In the genomic region with DNA sequence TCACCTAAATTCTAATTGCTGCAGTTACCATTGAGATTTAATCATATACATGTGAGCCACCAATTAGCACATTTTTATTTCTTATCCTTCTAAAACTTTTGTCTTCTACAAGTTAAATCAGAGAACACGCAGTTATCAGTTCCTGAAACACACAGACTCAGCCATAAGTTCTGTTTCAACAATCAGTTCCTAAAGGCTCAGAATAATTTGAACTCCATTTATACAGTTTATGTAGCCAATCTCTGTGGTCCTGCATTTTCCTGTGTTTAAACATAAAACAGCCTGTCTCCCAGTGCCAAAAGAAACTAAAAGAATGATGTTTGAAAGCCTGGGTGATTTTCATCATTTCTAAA, we compare ENCODE assay signal across 23 cellular contexts. TPM values are rescaled to one million over a fixed set of nuclear protein-coding genes. Genes with fewer than 3 reads are reported as not detected.
A peak's percentile ranks its signal among the peaks of the same experiment; 100 is the strongest.
DNase-seq lines count a peak whose midpoint lies in the region; ATAC-seq, FAIRE-seq and TF ChIP-seq lines count a peak whose summit lies in the region.
"Had no signal": no experiment of that assay in that cellular context is flagged by ENCODE, and none has a peak within 500 bp of the region (broad histone marks: within the 10 kb centered on the region; RNA-seq: fewer than 3 reads in every experiment).

No MANE protein-coding gene starts in this region.

- H3K27ac ChIP-seq in ACC112 (ENCODE audit: low read depth, low read length) (peak overlapping the region; percentile 88), VCaP (peak overlapping the region; percentile 89), endothelial cell of umbilical vein (ENCODE audit: insufficient read depth, low read depth, low read length) (no peak overlapping the region)
- H3K27ac ChIP-seq: cardiac muscle cell, upper lobe of right lung had no signal

- H3K4me3 ChIP-seq in ACC112 (ENCODE audit: low read depth, low read length), result peak overlapping the region; percentile 20; the same call in 1 of the 2 replicates
- no peak overlapping the region for H3K4me3 ChIP-seq in endothelial cell of umbilical vein (replicated peaks in 1 of 3; ENCODE audit: insufficient read depth in 1 of 3, low read depth in 1 of 3, low read length in 3 of 3)
- no peak overlapping the region for H3K4me3 ChIP-seq in MG63
- H3K4me3 ChIP-seq: cardiac muscle cell, skin epidermis, upper lobe of right lung had no signal

- peak overlapping the region; percentile 72 for H3K4me2 ChIP-seq in endothelial cell of umbilical vein (ENCODE audit: insufficient read depth, low read length)

- no peaks in the 10 kb centered on the region for H3K36me3 ChIP-seq in ACC112 (ENCODE audit: insufficient read depth, low read length)
- no peaks in the 10 kb centered on the region for H3K36me3 ChIP-seq in endothelial cell of umbilical vein (ENCODE audit: control insufficient read depth in 2 of 2, extremely low read depth in 1 of 2, insufficient read depth in 2 of 2, low read length in 2 of 2)
- H3K36me3 ChIP-seq in MG63, result no peaks in the 10 kb centered on the region
- H3K36me3 ChIP-seq: cardiac muscle cell, upper lobe of right lung had no signal

- H3K4me3 Mint-ChIP-seq in osteocyte (ENCODE audit: unreplicated experiment), result peak overlapping the region; percentile 53
- H3K4me3 Mint-ChIP-seq: activated naive CD4-positive, alpha-beta T cell treated with anti-CD3 and anti-CD28 coated beads for 36 hours; mesothelial cell of epicardium had no signal

- intact Hi-C loops in endothelial cell of umbilical vein (cut with micrococcal nuclease), result loop anchor here (10.0 kb wide), 1 partner anchor 707 kb away; no protein-coding TSS in a partner anchor
- intact Hi-C loops in posterior cingulate gyrus (cut with DNase I), result no loop called here

- no peak overlapping the region for H3K9ac ChIP-seq in endothelial cell of umbilical vein (replicated peaks; ENCODE audit: extremely low read depth, insufficient read depth, low read length)

- dilution Hi-C loops in endothelial cell of umbilical vein (cut with MboI; ENCODE audit: extremely low pct_ligation_motif_present, low sequenced_read_pairs), result no loop called here

- POLR2A ChIA-PET in endothelial cell of umbilical vein (lab: Charles Lee), result no interaction called here

- H2AFZ ChIP-seq in ACC112 (ENCODE audit: low read length, unreplicated experiment) (no peak overlapping the region), endothelial cell of umbilical vein (ENCODE audit: low read depth, low read length) (no peak overlapping the region)

- 0 out of 2 replicates have a peak, but pooled peaks have one; percentile 15 for TF ChIP-seq CTCF in VCaP (conservative IDR thresholded peaks at IDR 0.05)
- no peak for TF ChIP-seq CTCF in endothelial cell of umbilical vein (IDR thresholded peaks at IDR 0.05; ENCODE audit: extremely low read depth in 1 of 2, insufficient read depth in 1 of 2, low read depth in 1 of 2, low read length in 2 of 2)
- no peak for TF ChIP-seq CTCF in osteocyte (IDR thresholded peaks at IDR 0.05)

- peak overlapping the region; percentile 80 for H3K27ac Mint-ChIP-seq in osteocyte (ENCODE audit: unreplicated experiment)
- H3K27ac Mint-ChIP-seq: activated naive CD4-positive, alpha-beta T cell treated with anti-CD3 and anti-CD28 coated beads for 36 hours; IgD-negative memory B cell; mesothelial cell of epicardium had no signal

- peak; percentile 15 for FAIRE-seq in endothelial cell of umbilical vein (lab: Jason Lieb, UNC)
- FAIRE-seq: keratinocyte had no signal

- peaks cover 2% of the 10 kb centered on the region for H3K27me3 Mint-ChIP-seq in osteocyte (ENCODE audit: unreplicated experiment)
- H3K27me3 Mint-ChIP-seq: CD8-positive, alpha-beta memory T cell had no signal

- no peak for TF ChIP-seq POLR2A in endothelial cell of umbilical vein (IDR thresholded peaks at IDR 0.05; ENCODE audit: low read depth, low read length)

- no peaks in the 10 kb centered on the region for H3K36me3 Mint-ChIP-seq in osteocyte (ENCODE audit: unreplicated experiment)
- H3K36me3 Mint-ChIP-seq: IgD-negative memory B cell, mesothelial cell of epicardium had no signal

- H3K9me3 Mint-ChIP-seq in osteocyte (ENCODE audit: unreplicated experiment), result no peaks in the 10 kb centered on the region
- H3K9me3 Mint-ChIP-seq: activated naive CD4-positive, alpha-beta T cell treated with anti-CD3 and anti-CD28 coated beads for 36 hours; CD8-positive, alpha-beta memory T cell; IgD-negative memory B cell; mesothelial cell of epicardium had no signal

- peaks cover 30% of the 10 kb centered on the region for H3K79me2 ChIP-seq in ACC112 (ENCODE audit: control insufficient read depth, insufficient read depth, low read length, unreplicated experiment)
- peaks cover 15% of the 10 kb centered on the region for H3K79me2 ChIP-seq in endothelial cell of umbilical vein (ENCODE audit: control insufficient read depth, insufficient read depth, low read length)

- H3K9me1 ChIP-seq in endothelial cell of umbilical vein (replicated peaks; ENCODE audit: control insufficient read depth, extremely low read depth, insufficient read depth, low read length), result no peaks in the 10 kb centered on the region

- DNase-seq in endothelial cell of umbilical vein (ENCODE audit: low read depth, low spot score), result peak; percentile 16
- no peak for DNase-seq in osteocyte (ENCODE audit: extremely low spot score, unreplicated experiment)
- no peak for DNase-seq in MG63
- DNase-seq in posterior cingulate gyrus, result no peak
- DNase-seq in AG08396 (ENCODE audit: low spot score), result no peak
- DNase-seq: activated CD4-positive, alpha-beta T cell treated with anti-CD3 and anti-CD28 coated beads for 48 hours; activated CD8-positive, alpha-beta memory T cell treated with anti-CD3 and anti-CD28 coated beads, Interleukin-2, amount 50 U/mL, for 4 hours; activated naive CD4-positive, alpha-beta T cell treated with anti-CD3 and anti-CD28 coated beads for 36 hours; CD8-positive, alpha-beta memory T cell; NCI-H2029; NCI-H524 treated with DMSO at 0.1 percent for 48 hours; stimulated activated CD4-positive, alpha-beta T cell treated with anti-CD3 and anti-CD28 coated beads, Interleukin-4, amount 100 ng/mL, for 4 hours; upper lobe of right lung had no signal

- no peaks in the 10 kb centered on the region for H3K9me3 ChIP-seq in endothelial cell of umbilical vein (replicated peaks; ENCODE audit: control insufficient read depth, insufficient read depth, low read length)
- no peaks in the 10 kb centered on the region for H3K9me3 ChIP-seq in MG63
- H3K9me3 ChIP-seq: upper lobe of right lung had no signal

- H3K27me3 ChIP-seq in ACC112 (ENCODE audit: insufficient read depth, low read length) (no peaks in the 10 kb centered on the region), endothelial cell of umbilical vein (ENCODE audit: control insufficient read depth in 2 of 2, insufficient read depth in 2 of 2, low read length in 2 of 2) (no peaks in the 10 kb centered on the region), MG63 (no peaks in the 10 kb centered on the region)
- H3K27me3 ChIP-seq: upper lobe of right lung had no signal

- peaks cover 57% of the 10 kb centered on the region for H3K4me1 Mint-ChIP-seq in osteocyte (ENCODE audit: unreplicated experiment)

- no peaks in the 10 kb centered on the region for H4K20me1 ChIP-seq in endothelial cell of umbilical vein (replicated peaks; ENCODE audit: control insufficient read depth, extremely low read depth, insufficient read depth, low read length)

- CTCF ChIA-PET in endothelial cell of umbilical vein (lab: Charles Lee), result no interaction called here

- no TSS peak for BruUV-seq in endothelial cell of umbilical vein (replicated peaks; lab: Mats Ljungman, UMichigan)

- ATAC-seq in GM21390 (IDR thresholded peaks at IDR 0.05; ENCODE audit: unreplicated experiment), result no peak
- ATAC-seq: upper lobe of right lung had no signal

- H3K4me1 ChIP-seq in ACC112 (ENCODE audit: control insufficient read depth, insufficient read depth, low read length, unreplicated experiment), result peaks cover 45% of the 10 kb centered on the region
- H3K4me1 ChIP-seq in endothelial cell of umbilical vein (ENCODE audit: control insufficient read depth, extremely low read depth, insufficient read depth, low read length), result peaks cover 23% of the 10 kb centered on the region

RNA-seq across cellular contexts. Expression of gene PLAAT3, which starts 2.9 kb away (rescaled TPM):
- total RNA-seq in endothelial cell of umbilical vein (22.8 and 24.2 TPM in 2 replicates), osteocyte (19.0 and 20.0 TPM in 2 replicates)
- polyA plus RNA-seq in endothelial cell of umbilical vein, result 37.0 and 40.2 TPM in 2 replicates
- 32.2 and 33.3 TPM in 2 replicates for polyA plus RNA-seq in endothelial cell of umbilical vein (2011; cell fraction: cytosol; rRNA removed)
- 11.1 and 12.6 TPM in 2 replicates for polyA plus RNA-seq in endothelial cell of umbilical vein (2011; cell fraction: nucleus; rRNA removed)
- 73.0 and 78.3 TPM in 2 replicates for polyA plus RNA-seq in endothelial cell of umbilical vein (2012)
- 31.3 and 37.0 TPM in 2 replicates for polyA minus RNA-seq in endothelial cell of umbilical vein
- polyA minus RNA-seq in endothelial cell of umbilical vein (2011; cell fraction: cytosol; rRNA and poly(A)+ RNA removed), result 32.8 TPM
- 3.6 and 4.1 TPM in 2 replicates for polyA minus RNA-seq in endothelial cell of umbilical vein (2011; cell fraction: nucleus; rRNA and poly(A)+ RNA removed)
- total RNA-seq in MG63 (2014; rRNA removed; shearing (Covaris generic); ENCODE audit: low replicate concordance), result 13.6 and 28.8 TPM in 2 replicates

RNA-seq across cellular contexts. Expression of gene PLAAT2, which starts 48.2 kb away (rescaled TPM):
- total RNA-seq in endothelial cell of umbilical vein (not detected in 2 replicates), osteocyte (not detected in 2 replicates)
- polyA plus RNA-seq in endothelial cell of umbilical vein, result 0.40 TPM in 1 of 2 replicates, not detected in the other
- not detected in 2 replicates for polyA plus RNA-seq in endothelial cell of umbilical vein (2011; cell fraction: cytosol; rRNA removed)
- 0.50 TPM in 1 of 2 replicates, not detected in the other for polyA plus RNA-seq in endothelial cell of umbilical vein (2011; cell fraction: nucleus; rRNA removed)
- polyA plus RNA-seq in endothelial cell of umbilical vein (2012), result not detected in 2 replicates
- polyA minus RNA-seq in endothelial cell of umbilical vein, result not detected in 2 replicates
- not detected for polyA minus RNA-seq in endothelial cell of umbilical vein (2011; cell fraction: cytosol; rRNA and poly(A)+ RNA removed)
- not detected in 2 replicates for polyA minus RNA-seq in endothelial cell of umbilical vein (2011; cell fraction: nucleus; rRNA and poly(A)+ RNA removed)
- not detected in 2 replicates for total RNA-seq in MG63 (2014; rRNA removed; shearing (Covaris generic); ENCODE audit: low replicate concordance)
- total RNA-seq: A673; activated naive CD4-positive, alpha-beta T cell treated with anti-CD3 and anti-CD28 coated beads for 36 hours; cardiac muscle cell; mesothelial cell of epicardium; SK-MEL-5 had no signal
- polyA plus RNA-seq: cardiac muscle cell; CD8-positive, alpha-beta memory T cell had no signal

RNA-seq across cellular contexts. Expression of gene ATL3, which starts 59.8 kb away (rescaled TPM):
- total RNA-seq in endothelial cell of umbilical vein (70.0 and 70.2 TPM in 2 replicates), osteocyte (96.9 and 107 TPM in 2 replicates)
- polyA plus RNA-seq in endothelial cell of umbilical vein, result 21.7 and 25.0 TPM in 2 replicates
- 21.7 and 23.3 TPM in 2 replicates for polyA plus RNA-seq in endothelial cell of umbilical vein (2011; cell fraction: cytosol; rRNA removed)
- 15.1 and 20.7 TPM in 2 replicates for polyA plus RNA-seq in endothelial cell of umbilical vein (2011; cell fraction: nucleus; rRNA removed)
- polyA plus RNA-seq in endothelial cell of umbilical vein (2012), result 24.3 and 33.7 TPM in 2 replicates
- 70.1 and 80.3 TPM in 2 replicates for polyA minus RNA-seq in endothelial cell of umbilical vein
- polyA minus RNA-seq in endothelial cell of umbilical vein (2011; cell fraction: cytosol; rRNA and poly(A)+ RNA removed), result 45.2 TPM
- 13.4 and 21.4 TPM in 2 replicates for polyA minus RNA-seq in endothelial cell of umbilical vein (2011; cell fraction: nucleus; rRNA and poly(A)+ RNA removed)
- total RNA-seq in MG63 (2014; rRNA removed; shearing (Covaris generic); ENCODE audit: low replicate concordance), result 92.4 and 93.6 TPM in 2 replicates
